In the genomic region with DNA sequence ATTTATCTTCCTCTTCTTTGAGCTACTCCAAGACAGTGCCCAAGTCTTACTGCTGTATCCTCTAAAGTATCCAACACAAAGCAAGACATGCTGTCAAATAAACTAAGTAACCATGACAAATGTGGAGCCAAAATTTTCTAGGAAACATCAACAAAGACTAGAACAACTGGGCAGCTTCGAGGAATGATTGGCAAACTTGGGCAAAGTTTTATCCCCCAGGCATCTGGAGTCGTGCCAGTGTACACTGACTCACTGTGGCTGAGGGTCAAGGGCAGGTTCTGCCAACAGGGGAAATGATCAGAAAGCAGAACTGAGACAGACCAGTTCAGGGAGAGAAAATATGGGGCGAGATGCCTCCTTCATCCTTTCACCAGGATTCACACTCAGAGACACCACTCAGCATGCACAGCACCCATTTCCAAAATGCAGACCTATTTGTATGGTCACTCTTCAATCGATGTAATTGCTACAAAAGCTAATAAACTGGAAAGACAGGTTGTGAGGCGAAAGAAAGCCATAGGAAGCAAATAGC, we compare ENCODE assay signal across 8 cellular contexts.
A peak's percentile ranks its signal among the peaks of the same experiment; 100 is the strongest.
DNase-seq lines count a peak whose midpoint lies in the region; ATAC-seq and TF ChIP-seq lines count a peak whose summit lies in the region.

No MANE protein-coding gene starts in this region.

- DNase-seq in EH (ENCODE audit: low read depth) = peak; percentile 78
- DNase-seq in H4 (ENCODE audit: low spot score) = peak; percentile 84
- peak; percentile 90 for DNase-seq in NCI-H2196 (lab: John Stamatoyannopoulos, UW; ENCODE audit: unreplicated experiment)
- DNase-seq in breast epithelium (ENCODE audit: low spot score in 2 of 2) = peak; percentile 79 to 93
- peak; percentile 29 for DNase-seq in midbrain (lab: John Stamatoyannopoulos, UW)

- TF ChIP-seq POLR2A in breast epithelium (IDR thresholded peaks at IDR 0.05) = no peak

- no peaks in the 10 kb centered on the region for H3K9me3 ChIP-seq in breast epithelium

- H3K27ac ChIP-seq in breast epithelium = peak overlapping the region in 1 of 2 donors; percentile 40

- intact Hi-C loops in breast epithelium (cut with DNase I; ENCODE audit: low total_unique reads) = no loop called here

- TF ChIP-seq CTCF in breast epithelium (IDR thresholded peaks at IDR 0.05) = no peak

- ATAC-seq in HG03025 (IDR thresholded peaks at IDR 0.05; ENCODE audit: low FRiP score, unreplicated experiment) = no peak
- ATAC-seq in GM21423 (IDR thresholded peaks at IDR 0.05; ENCODE audit: unreplicated experiment) = no peak
- no peak for ATAC-seq in HG02970 (IDR thresholded peaks at IDR 0.05; ENCODE audit: low FRiP score, unreplicated experiment)

- H3K4me1 ChIP-seq in breast epithelium = peaks cover 0 to 3% of the 10 kb centered on the region in 2 donors

- H3K36me3 ChIP-seq in breast epithelium = no peaks in the 10 kb centered on the region

- H3K27me3 ChIP-seq in breast epithelium = no peaks in the 10 kb centered on the region

- H3K4me3 ChIP-seq in breast epithelium = no peak overlapping the region

Comparison
In these comparisons a context has a peak if more than half of its experiments do, and no peak if none do; other contexts are left out.
1. DNase-seq: peak in every context shown above with its lines; median percentile 90 in NCI-H2196; 86 in breast epithelium; 84 in H4; 78 in EH; 29 in midbrain.